ENCODE assay signal across 8 cellular contexts in genomic region chr10:106705576-106706526, GRCh38.
A peak's percentile ranks its signal among the peaks of the same experiment; 100 is the strongest.
DNase-seq lines count a peak whose midpoint lies in the region; ATAC-seq and TF ChIP-seq lines count a peak whose summit lies in the region.

No MANE protein-coding gene starts in this region.

- H3K27ac Mint-ChIP-seq in nephron = no peak overlapping the region

- peaks cover 16% of the 10 kb centered on the region for H3K4me1 Mint-ChIP-seq in nephron

- no peak overlapping the region for H3K4me3 Mint-ChIP-seq in nephron

- peaks cover 23% of the 10 kb centered on the region for H3K27me3 Mint-ChIP-seq in nephron (ENCODE audit: low read depth)

- H3K9me3 Mint-ChIP-seq in nephron = no peaks in the 10 kb centered on the region

- ATAC-seq in GM21528 (IDR thresholded peaks at IDR 0.05; ENCODE audit: low FRiP score, unreplicated experiment) = peak; percentile 75

- H3K4me3 ChIP-seq in Jurkat, Clone E6-1 (ENCODE audit: low read length) = no peak overlapping the region

- DNase-seq in activated CD4-positive, alpha-beta T cell treated with anti-CD3 and anti-CD28 coated beads for 24 hours (ENCODE audit: low read depth in 2 of 2) = peak; percentile 1 to 10
- DNase-seq in activated CD4-positive, alpha-beta T cell treated with anti-CD3 and anti-CD28 coated beads for 1 hour = no peak
- DNase-seq in Jurkat, Clone E6-1 (ENCODE audit: low read depth, low spot score) = peak; percentile 52
- DNase-seq in SKM-1 (lab: John Stamatoyannopoulos, UW; ENCODE audit: unreplicated experiment) (peak; percentile 20), fibroblast of gingiva (ENCODE audit: low read depth) (peak; percentile 30), mesenteric fat pad (ENCODE audit: low spot score) (no peak)

- H3K36me3 Mint-ChIP-seq in nephron (ENCODE audit: low read depth) = no peaks in the 10 kb centered on the region

- TF ChIP-seq CTCF in nephron (IDR thresholded peaks at IDR 0.05; ENCODE audit: unreplicated experiment in 3 of 3) = peak; percentile 80 to 84 (median 81)

Comparison
In these comparisons a context has a peak if more than half of its experiments do, and no peak if none do; other contexts are left out.
1. DNase-seq: peak in activated CD4-positive, alpha-beta T cell treated with anti-CD3 and anti-CD28 coated beads for 24 hours (2 of 2), Jurkat, Clone E6-1 (single experiment), SKM-1 (single experiment) and fibroblast of gingiva (single experiment); none in activated CD4-positive, alpha-beta T cell treated with anti-CD3 and anti-CD28 coated beads for 1 hour (single experiment) and mesenteric fat pad (single experiment).